ENCODE assay signal across 13 cellular contexts in genomic region chr2:96608459-96609455, GRCh38. TPM values are rescaled to one million over a fixed set of nuclear protein-coding genes. Genes with fewer than 3 reads are reported as not detected.
DNase-seq lines count a peak whose midpoint lies in the region; ATAC-seq and TF ChIP-seq lines count a peak whose summit lies in the region.
"Had no signal": no experiment of that assay in that cellular context is flagged by ENCODE, and none has a peak within 500 bp of the region (broad histone marks: within the 10 kb centered on the region; RNA-seq: fewer than 3 reads in every experiment).

No MANE protein-coding gene starts in this region.

- no peak for ATAC-seq in natural killer cell treated with Interleukin-12 subunit alpha and Interleukin-12 subunit beta and Interleukin-15 and Interleukin-18, amount 100 ng/mL, for 72 hours
- no peak for ATAC-seq in natural killer cell
- ATAC-seq: esophagus mucosa had no signal

- H3K27me3 ChIP-seq in subcutaneous abdominal adipose tissue (ENCODE audit: control insufficient read depth in 5 of 5, insufficient read depth in 4 of 5, low read length in 5 of 5): no peaks in the 10 kb centered on the region

- no peaks in the 10 kb centered on the region for H3K9me3 ChIP-seq in subcutaneous abdominal adipose tissue (ENCODE audit: control insufficient read depth in 5 of 5, low read length in 5 of 5)

- no peak for DNase-seq in natural killer cell treated with Interleukin-12 subunit alpha and Interleukin-12 subunit beta and Interleukin-15 and Interleukin-18, amount 100 ng/mL, for 72 hours (ENCODE audit: low spot score)
- DNase-seq in natural killer cell: no peak
- DNase-seq in SW480 (ENCODE audit: low spot score): peak; percentile 52
- peak; percentile 91 for DNase-seq in glomerular visceral epithelial cell (ENCODE audit: extremely low spot score)
- no peak for DNase-seq in NCI-H146 treated with DMSO at 0.1 percent for 48 hours (lab: John Stamatoyannopoulos, UW; ENCODE audit: unreplicated experiment)
- DNase-seq in NCI-H1436 (lab: John Stamatoyannopoulos, UW): no peak
- DNase-seq in hippocampal formation (lab: John Stamatoyannopoulos, UW): no peak
- DNase-seq: activated CD4-positive, alpha-beta T cell treated with anti-CD3 and anti-CD28 coated beads for 1 hour; CD4-positive, CD25-positive, alpha-beta regulatory T cell; left cardiac atrium; NCI-H146 had no signal

- H3K27ac ChIP-seq in subcutaneous abdominal adipose tissue (ENCODE audit: low read depth, low read length): peak overlapping the region; percentile 28

- H3K4me1 ChIP-seq in subcutaneous abdominal adipose tissue (ENCODE audit: control insufficient read depth in 5 of 5, insufficient read depth in 5 of 5, low read length in 5 of 5): peaks cover 3 to 21% (median 12%) of the 10 kb centered on the region in 5 donors

- peaks cover 63% of the 10 kb centered on the region for H3K36me3 Mint-ChIP-seq in natural killer cell treated with Interleukin-12 subunit alpha and Interleukin-12 subunit beta and Interleukin-15 and Interleukin-18, amount 100 ng/mL, for 72 hours
- H3K36me3 Mint-ChIP-seq in natural killer cell: peaks cover 28% of the 10 kb centered on the region

- H3K27me3 Mint-ChIP-seq in natural killer cell treated with Interleukin-12 subunit alpha and Interleukin-12 subunit beta and Interleukin-15 and Interleukin-18, amount 100 ng/mL, for 72 hours: no peaks in the 10 kb centered on the region
- no peaks in the 10 kb centered on the region for H3K27me3 Mint-ChIP-seq in natural killer cell (ENCODE audit: low read depth in 2 of 2)
- H3K27me3 Mint-ChIP-seq: CD4-positive, CD25-positive, alpha-beta regulatory T cell had no signal

- H3K4me1 Mint-ChIP-seq in natural killer cell treated with Interleukin-12 subunit alpha and Interleukin-12 subunit beta and Interleukin-15 and Interleukin-18, amount 100 ng/mL, for 72 hours (ENCODE audit: low read depth in 2 of 2): peaks cover 15 to 17% of the 10 kb centered on the region in 2 donors
- peaks cover 0 to 11% of the 10 kb centered on the region in 2 donors for H3K4me1 Mint-ChIP-seq in natural killer cell

- H3K27ac Mint-ChIP-seq in natural killer cell treated with Interleukin-12 subunit alpha and Interleukin-12 subunit beta and Interleukin-15 and Interleukin-18, amount 100 ng/mL, for 72 hours: peak overlapping the region; percentile 3 to 30
- H3K27ac Mint-ChIP-seq in natural killer cell: no peak overlapping the region

- intact Hi-C loops in natural killer cell (cut with micrococcal nuclease): no loop called here

- no peaks in the 10 kb centered on the region for H3K9me3 Mint-ChIP-seq in natural killer cell treated with Interleukin-12 subunit alpha and Interleukin-12 subunit beta and Interleukin-15 and Interleukin-18, amount 100 ng/mL, for 72 hours
- H3K9me3 Mint-ChIP-seq in natural killer cell: no peaks in the 10 kb centered on the region
- H3K9me3 Mint-ChIP-seq: CD4-positive, CD25-positive, alpha-beta regulatory T cell had no signal

- no peak overlapping the region for H3K9ac ChIP-seq in subcutaneous abdominal adipose tissue (ENCODE audit: low read length in 5 of 5)

- H3K36me3 ChIP-seq in subcutaneous abdominal adipose tissue (ENCODE audit: control insufficient read depth in 5 of 5, insufficient read depth in 5 of 5, low read length in 5 of 5): peaks cover 36 to 99% (median 97%) of the 10 kb centered on the region in 5 donors

- no peak overlapping the region for H3K4me3 ChIP-seq in subcutaneous abdominal adipose tissue (ENCODE audit: low read depth in 1 of 5, low read length in 5 of 5)

- no peak overlapping the region for H3K4me3 Mint-ChIP-seq in natural killer cell treated with Interleukin-12 subunit alpha and Interleukin-12 subunit beta and Interleukin-15 and Interleukin-18, amount 100 ng/mL, for 72 hours
- H3K4me3 Mint-ChIP-seq in natural killer cell: no peak overlapping the region
- H3K4me3 Mint-ChIP-seq: CD4-positive, CD25-positive, alpha-beta regulatory T cell had no signal

- no peak for TF ChIP-seq CTCF in natural killer cell (IDR thresholded peaks at IDR 0.05)

RNA-seq across cellular contexts. Expression of gene KANSL3, which starts 29.4 kb away (rescaled TPM):
- 10 to 100 TPM; 62.3 to 95.6 TPM for total RNA-seq in natural killer cell treated with Interleukin-12 subunit alpha and Interleukin-12 subunit beta and Interleukin-15 and Interleukin-18, amount 100 ng/mL, for 72 hours
- 10 to 100 TPM; 73.9 to 98.0 (median 83.5) TPM for total RNA-seq in natural killer cell

RNA-seq across cellular contexts. Expression of gene FER1L5, which starts 33.8 kb away (rescaled TPM):
- not detected for total RNA-seq in natural killer cell treated with Interleukin-12 subunit alpha and Interleukin-12 subunit beta and Interleukin-15 and Interleukin-18, amount 100 ng/mL, for 72 hours
- not detected for total RNA-seq in natural killer cell
- total RNA-seq: CD4-positive, CD25-positive, alpha-beta regulatory T cell had no signal

Comparison
In these comparisons a context has a peak if more than half of its experiments do, and no peak if none do; other contexts are left out.
1. H3K27ac Mint-ChIP-seq: peak in natural killer cell treated with Interleukin-12 subunit alpha and Interleukin-12 subunit beta and Interleukin-15 and Interleukin-18, amount 100 ng/mL, for 72 hours (2 of 2); none in natural killer cell (0 of 2).
2. DNase-seq: peak in SW480 (single experiment) and glomerular visceral epithelial cell (single experiment); none in natural killer cell treated with Interleukin-12 subunit alpha and Interleukin-12 subunit beta and Interleukin-15 and Interleukin-18, amount 100 ng/mL, for 72 hours (single experiment), natural killer cell (single experiment), NCI-H146 treated with DMSO at 0.1 percent for 48 hours (single experiment), NCI-H1436 (single experiment) and hippocampal formation (0 of 2).